Comparison of ENCODE assay signal across 1 cellular context in the genomic region with DNA sequence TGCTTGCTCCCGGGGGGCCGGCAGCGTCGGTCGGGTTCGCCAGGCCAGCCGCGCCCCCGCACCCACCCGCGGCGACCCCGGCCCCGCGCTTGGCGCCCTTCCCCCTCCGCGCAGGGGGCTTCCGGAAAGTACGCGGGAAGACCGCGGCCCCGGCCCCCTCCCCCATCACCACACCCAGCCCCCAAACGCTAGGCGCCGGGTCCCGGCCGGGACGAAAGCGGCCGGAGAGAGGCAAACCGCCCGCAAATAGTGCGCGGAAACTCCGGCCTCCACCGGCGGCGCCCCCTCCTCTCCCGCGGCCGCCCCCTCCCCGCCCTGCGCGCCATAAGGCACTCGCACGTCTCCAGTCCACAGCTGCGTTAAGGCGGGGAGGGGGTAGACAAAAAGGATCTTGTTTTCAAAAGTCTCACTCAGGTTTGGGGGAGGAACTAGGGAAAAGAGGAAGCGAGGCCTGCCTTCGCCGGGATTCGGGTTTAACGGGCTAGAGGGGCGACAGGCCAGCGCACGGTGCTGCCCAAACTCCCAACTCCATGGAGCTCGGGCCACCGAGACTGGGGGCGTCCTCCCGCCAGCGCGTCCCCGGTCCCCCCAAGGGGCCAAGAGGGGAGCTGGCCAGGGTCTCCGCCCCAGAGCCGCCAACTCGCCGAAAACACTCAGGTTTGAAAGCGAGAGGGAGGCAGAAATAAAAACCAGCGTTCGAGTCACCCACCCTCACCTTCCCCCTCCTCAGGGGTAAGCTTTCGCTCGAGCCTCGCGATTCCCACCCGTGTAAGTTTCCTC.
TF ChIP-seq lines count a peak whose summit lies in the region.

No MANE protein-coding gene starts in this region.

TF ChIP-seq in K562, 482 proteins besides CTCF, POLR2A, EP300 and RAD21 (continued from another document and continues in another):
- TF ChIP-seq, protein P1, sequence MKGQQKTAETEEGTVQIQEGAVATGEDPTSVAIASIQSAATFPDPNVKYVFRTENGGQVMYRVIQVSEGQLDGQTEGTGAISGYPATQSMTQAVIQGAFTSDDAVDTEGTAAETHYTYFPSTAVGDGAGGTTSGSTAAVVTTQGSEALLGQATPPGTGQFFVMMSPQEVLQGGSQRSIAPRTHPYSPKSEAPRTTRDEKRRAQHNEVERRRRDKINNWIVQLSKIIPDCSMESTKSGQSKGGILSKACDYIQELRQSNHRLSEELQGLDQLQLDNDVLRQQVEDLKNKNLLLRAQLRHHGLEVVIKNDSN (CRISPR knock-in tag; IDR thresholded peaks at IDR 0.05) = no peak
- TF ChIP-seq ZNF507 (tag; conservative IDR thresholded peaks at IDR 0.05) = no peak
- no peak for TF ChIP-seq RFX1 (IDR thresholded peaks at IDR 0.05)
- no peak for TF ChIP-seq JUND (IDR thresholded peaks at IDR 0.05; ENCODE audit: borderline replicate concordance, low read depth, low read length)
- TF ChIP-seq JUND (tag; IDR thresholded peaks at IDR 0.05; ENCODE audit: borderline replicate concordance, low read depth, low read length) = no peak
- TF ChIP-seq ZNF766 (CRISPR knock-in tag; conservative IDR thresholded peaks at IDR 0.05) = no peak
- TF ChIP-seq, protein P2, sequence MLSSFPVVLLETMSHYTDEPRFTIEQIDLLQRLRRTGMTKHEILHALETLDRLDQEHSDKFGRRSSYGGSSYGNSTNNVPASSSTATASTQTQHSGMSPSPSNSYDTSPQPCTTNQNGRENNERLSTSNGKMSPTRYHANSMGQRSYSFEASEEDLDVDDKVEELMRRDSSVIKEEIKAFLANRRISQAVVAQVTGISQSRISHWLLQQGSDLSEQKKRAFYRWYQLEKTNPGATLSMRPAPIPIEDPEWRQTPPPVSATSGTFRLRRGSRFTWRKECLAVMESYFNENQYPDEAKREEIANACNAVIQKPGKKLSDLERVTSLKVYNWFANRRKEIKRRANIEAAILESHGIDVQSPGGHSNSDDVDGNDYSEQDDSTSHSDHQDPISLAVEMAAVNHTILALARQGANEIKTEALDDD (IDR thresholded peaks at IDR 0.05) = no peak
- TF ChIP-seq ZZZ3 (IDR thresholded peaks at IDR 0.05) = no peak
- TF ChIP-seq ZNF224 (CRISPR knock-in tag; IDR thresholded peaks at IDR 0.05) = no peak
- no peak for TF ChIP-seq ZNF239 (CRISPR knock-in tag; IDR thresholded peaks at IDR 0.05)
- no peak for TF ChIP-seq PRMT5 (CRISPR knock-in tag; IDR thresholded peaks at IDR 0.05)
- TF ChIP-seq EGR1 (conservative IDR thresholded peaks at IDR 0.05) = no peak
- TF ChIP-seq TEAD4 (IDR thresholded peaks at IDR 0.05; ENCODE audit: low read length) = no peak
- TF ChIP-seq TEAD4 (CRISPR knock-in tag; IDR thresholded peaks at IDR 0.05; ENCODE audit: borderline replicate concordance) = no peak
- TF ChIP-seq PHTF2 (CRISPR knock-in tag; IDR thresholded peaks at IDR 0.05) = no peak
- no peak for TF ChIP-seq ZNF23 (CRISPR knock-in tag; IDR thresholded peaks at IDR 0.05)
- no peak for TF ChIP-seq E2F3 (CRISPR knock-in tag; IDR thresholded peaks at IDR 0.05)
- TF ChIP-seq ZFPM2 (CRISPR knock-in tag; IDR thresholded peaks at IDR 0.05) = no peak
- TF ChIP-seq TBL1XR1 (IDR thresholded peaks at IDR 0.05; ENCODE audit: low read length in 2 of 2) = no peak
- TF ChIP-seq, protein P3, sequence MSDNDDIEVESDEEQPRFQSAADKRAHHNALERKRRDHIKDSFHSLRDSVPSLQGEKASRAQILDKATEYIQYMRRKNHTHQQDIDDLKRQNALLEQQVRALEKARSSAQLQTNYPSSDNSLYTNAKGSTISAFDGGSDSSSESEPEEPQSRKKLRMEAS (CRISPR knock-in tag; IDR thresholded peaks at IDR 0.05) = peak; percentile 20; the same call in 1 of the 2 replicates
- no peak for TF ChIP-seq MYBL2 (IDR thresholded peaks at IDR 0.05; ENCODE audit: low read depth)
- TF ChIP-seq MYBL2 (CRISPR knock-in tag; IDR thresholded peaks at IDR 0.05; ENCODE audit: borderline replicate concordance) = no peak
- TF ChIP-seq, protein P4, sequence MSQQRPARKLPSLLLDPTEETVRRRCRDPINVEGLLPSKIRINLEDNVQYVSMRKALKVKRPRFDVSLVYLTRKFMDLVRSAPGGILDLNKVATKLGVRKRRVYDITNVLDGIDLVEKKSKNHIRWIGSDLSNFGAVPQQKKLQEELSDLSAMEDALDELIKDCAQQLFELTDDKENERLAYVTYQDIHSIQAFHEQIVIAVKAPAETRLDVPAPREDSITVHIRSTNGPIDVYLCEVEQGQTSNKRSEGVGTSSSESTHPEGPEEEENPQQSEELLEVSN (IDR thresholded peaks at IDR 0.05; ENCODE audit: borderline replicate concordance in 1 of 2, extremely low read depth in 1 of 2, insufficient read depth in 1 of 2, insufficient read length in 1 of 2, low read depth in 1 of 2, low read length in 1 of 2, poor library complexity in 1 of 2, severe bottlenecking in 1 of 2) = no peak
- TF ChIP-seq, protein P5, sequence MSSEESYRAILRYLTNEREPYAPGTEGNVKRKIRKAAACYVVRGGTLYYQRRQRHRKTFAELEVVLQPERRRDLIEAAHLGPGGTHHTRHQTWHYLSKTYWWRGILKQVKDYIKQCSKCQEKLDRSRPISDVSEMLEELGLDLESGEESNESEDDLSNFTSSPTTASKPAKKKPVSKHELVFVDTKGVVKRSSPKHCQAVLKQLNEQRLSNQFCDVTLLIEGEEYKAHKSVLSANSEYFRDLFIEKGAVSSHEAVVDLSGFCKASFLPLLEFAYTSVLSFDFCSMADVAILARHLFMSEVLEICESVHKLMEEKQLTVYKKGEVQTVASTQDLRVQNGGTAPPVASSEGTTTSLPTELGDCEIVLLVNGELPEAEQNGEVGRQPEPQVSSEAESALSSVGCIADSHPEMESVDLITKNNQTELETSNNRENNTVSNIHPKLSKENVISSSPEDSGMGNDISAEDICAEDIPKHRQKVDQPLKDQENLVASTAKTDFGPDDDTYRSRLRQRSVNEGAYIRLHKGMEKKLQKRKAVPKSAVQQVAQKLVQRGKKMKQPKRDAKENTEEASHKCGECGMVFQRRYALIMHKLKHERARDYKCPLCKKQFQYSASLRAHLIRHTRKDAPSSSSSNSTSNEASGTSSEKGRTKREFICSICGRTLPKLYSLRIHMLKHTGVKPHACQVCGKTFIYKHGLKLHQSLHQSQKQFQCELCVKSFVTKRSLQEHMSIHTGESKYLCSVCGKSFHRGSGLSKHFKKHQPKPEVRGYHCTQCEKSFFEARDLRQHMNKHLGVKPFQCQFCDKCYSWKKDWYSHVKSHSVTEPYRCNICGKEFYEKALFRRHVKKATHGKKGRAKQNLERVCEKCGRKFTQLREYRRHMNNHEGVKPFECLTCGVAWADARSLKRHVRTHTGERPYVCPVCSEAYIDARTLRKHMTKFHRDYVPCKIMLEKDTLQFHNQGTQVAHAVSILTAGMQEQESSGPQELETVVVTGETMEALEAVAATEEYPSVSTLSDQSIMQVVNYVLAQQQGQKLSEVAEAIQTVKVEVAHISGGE (CRISPR knock-in tag; IDR thresholded peaks at IDR 0.05) = no peak
- no peak for TF ChIP-seq POLR2AphosphoS5 (IDR thresholded peaks at IDR 0.05; ENCODE audit: control insufficient read depth, insufficient read depth, low read depth, low read length)
- no peak for TF ChIP-seq NEUROD1 (IDR thresholded peaks at IDR 0.05; ENCODE audit: borderline replicate concordance, low read depth, low read length, partially characterized antibody)
- no peak for TF ChIP-seq FUS (optimal IDR thresholded peaks at IDR 0.05; ENCODE audit: low read depth, low read length)
- TF ChIP-seq, protein P6, sequence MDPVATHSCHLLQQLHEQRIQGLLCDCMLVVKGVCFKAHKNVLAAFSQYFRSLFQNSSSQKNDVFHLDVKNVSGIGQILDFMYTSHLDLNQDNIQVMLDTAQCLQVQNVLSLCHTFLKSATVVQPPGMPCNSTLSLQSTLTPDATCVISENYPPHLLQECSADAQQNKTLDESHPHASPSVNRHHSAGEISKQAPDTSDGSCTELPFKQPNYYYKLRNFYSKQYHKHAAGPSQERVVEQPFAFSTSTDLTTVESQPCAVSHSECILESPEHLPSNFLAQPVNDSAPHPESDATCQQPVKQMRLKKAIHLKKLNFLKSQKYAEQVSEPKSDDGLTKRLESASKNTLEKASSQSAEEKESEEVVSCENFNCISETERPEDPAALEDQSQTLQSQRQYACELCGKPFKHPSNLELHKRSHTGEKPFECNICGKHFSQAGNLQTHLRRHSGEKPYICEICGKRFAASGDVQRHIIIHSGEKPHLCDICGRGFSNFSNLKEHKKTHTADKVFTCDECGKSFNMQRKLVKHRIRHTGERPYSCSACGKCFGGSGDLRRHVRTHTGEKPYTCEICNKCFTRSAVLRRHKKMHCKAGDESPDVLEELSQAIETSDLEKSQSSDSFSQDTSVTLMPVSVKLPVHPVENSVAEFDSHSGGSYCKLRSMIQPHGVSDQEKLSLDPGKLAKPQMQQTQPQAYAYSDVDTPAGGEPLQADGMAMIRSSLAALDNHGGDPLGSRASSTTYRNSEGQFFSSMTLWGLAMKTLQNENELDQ (CRISPR knock-in tag; IDR thresholded peaks at IDR 0.05; ENCODE audit: borderline replicate concordance) = no peak
- no peak for TF ChIP-seq BDP1 (IDR thresholded peaks at IDR 0.05; ENCODE audit: insufficient read depth, insufficient read length)
- TF ChIP-seq, protein P7, sequence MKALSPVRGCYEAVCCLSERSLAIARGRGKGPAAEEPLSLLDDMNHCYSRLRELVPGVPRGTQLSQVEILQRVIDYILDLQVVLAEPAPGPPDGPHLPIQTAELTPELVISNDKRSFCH (CRISPR knock-in tag; IDR thresholded peaks at IDR 0.05) = no peak
- TF ChIP-seq, protein P7 (tag; IDR thresholded peaks at IDR 0.05) = no peak
- TF ChIP-seq, protein P8, sequence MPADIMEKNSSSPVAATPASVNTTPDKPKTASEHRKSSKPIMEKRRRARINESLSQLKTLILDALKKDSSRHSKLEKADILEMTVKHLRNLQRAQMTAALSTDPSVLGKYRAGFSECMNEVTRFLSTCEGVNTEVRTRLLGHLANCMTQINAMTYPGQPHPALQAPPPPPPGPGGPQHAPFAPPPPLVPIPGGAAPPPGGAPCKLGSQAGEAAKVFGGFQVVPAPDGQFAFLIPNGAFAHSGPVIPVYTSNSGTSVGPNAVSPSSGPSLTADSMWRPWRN (IDR thresholded peaks at IDR 0.05; ENCODE audit: low read depth) = no peak
- TF ChIP-seq, protein P9, sequence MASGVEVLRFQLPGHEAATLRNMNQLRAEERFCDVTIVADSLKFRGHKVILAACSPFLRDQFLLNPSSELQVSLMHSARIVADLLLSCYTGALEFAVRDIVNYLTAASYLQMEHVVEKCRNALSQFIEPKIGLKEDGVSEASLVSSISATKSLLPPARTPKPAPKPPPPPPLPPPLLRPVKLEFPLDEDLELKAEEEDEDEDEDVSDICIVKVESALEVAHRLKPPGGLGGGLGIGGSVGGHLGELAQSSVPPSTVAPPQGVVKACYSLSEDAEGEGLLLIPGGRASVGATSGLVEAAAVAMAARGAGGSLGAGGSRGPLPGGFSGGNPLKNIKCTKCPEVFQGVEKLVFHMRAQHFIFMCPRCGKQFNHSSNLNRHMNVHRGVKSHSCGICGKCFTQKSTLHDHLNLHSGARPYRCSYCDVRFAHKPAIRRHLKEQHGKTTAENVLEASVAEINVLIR (CRISPR knock-in tag; IDR thresholded peaks at IDR 0.05) = no peak
- TF ChIP-seq SRSF9 (IDR thresholded peaks at IDR 0.05; ENCODE audit: borderline replicate concordance, low read depth, low read length) = no peak
- TF ChIP-seq ZNF644 (tag; IDR thresholded peaks at IDR 0.05; ENCODE audit: low read depth) = 0 out of 2 replicates have a peak, but pooled peaks have one; percentile 30
- TF ChIP-seq KLF1 (tag; IDR thresholded peaks at IDR 0.05) = no peak
- TF ChIP-seq MAZ (CRISPR knock-in tag; conservative IDR thresholded peaks at IDR 0.05 in 1 of 2, IDR thresholded peaks at IDR 0.05 in 1 of 2) = peak in 1 of 2 experiments; percentile 8; a peak in 1 of 4 replicates
- 0 out of 4 replicates have a peak, but pooled peaks of 1 of the 2 experiments have one; percentile 8 for TF ChIP-seq KDM4B (IDR thresholded peaks at IDR 0.05; ENCODE audit: borderline replicate concordance in 2 of 2, low read depth in 1 of 2)
- no peak for TF ChIP-seq KHSRP (IDR thresholded peaks at IDR 0.05)
- TF ChIP-seq ZNF134 (CRISPR knock-in tag; conservative IDR thresholded peaks at IDR 0.05) = no peak
- TF ChIP-seq, protein P10, sequence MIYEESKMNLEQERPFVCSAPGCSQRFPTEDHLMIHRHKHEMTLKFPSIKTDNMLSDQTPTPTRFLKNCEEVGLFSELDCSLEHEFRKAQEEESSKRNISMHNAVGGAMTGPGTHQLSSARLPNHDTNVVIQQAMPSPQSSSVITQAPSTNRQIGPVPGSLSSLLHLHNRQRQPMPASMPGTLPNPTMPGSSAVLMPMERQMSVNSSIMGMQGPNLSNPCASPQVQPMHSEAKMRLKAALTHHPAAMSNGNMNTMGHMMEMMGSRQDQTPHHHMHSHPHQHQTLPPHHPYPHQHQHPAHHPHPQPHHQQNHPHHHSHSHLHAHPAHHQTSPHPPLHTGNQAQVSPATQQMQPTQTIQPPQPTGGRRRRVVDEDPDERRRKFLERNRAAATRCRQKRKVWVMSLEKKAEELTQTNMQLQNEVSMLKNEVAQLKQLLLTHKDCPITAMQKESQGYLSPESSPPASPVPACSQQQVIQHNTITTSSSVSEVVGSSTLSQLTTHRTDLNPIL (CRISPR knock-in tag; IDR thresholded peaks at IDR 0.05) = no peak
- TF ChIP-seq ZNF696 (CRISPR knock-in tag; conservative IDR thresholded peaks at IDR 0.05) = no peak
- TF ChIP-seq, protein P11, sequence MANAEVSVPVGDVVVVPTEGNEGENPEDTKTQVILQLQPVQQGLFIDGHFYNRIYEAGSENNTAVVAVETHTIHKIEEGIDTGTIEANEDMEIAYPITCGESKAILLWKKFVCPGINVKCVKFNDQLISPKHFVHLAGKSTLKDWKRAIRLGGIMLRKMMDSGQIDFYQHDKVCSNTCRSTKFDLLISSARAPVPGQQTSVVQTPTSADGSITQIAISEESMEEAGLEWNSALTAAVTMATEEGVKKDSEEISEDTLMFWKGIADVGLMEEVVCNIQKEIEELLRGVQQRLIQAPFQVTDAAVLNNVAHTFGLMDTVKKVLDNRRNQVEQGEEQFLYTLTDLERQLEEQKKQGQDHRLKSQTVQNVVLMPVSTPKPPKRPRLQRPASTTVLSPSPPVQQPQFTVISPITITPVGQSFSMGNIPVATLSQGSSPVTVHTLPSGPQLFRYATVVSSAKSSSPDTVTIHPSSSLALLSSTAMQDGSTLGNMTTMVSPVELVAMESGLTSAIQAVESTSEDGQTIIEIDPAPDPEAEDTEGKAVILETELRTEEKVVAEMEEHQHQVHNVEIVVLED (CRISPR knock-in tag; IDR thresholded peaks at IDR 0.05) = no peak
- TF ChIP-seq ARID1B (IDR thresholded peaks at IDR 0.05) = no peak
- TF ChIP-seq ZNF253 (CRISPR knock-in tag; conservative IDR thresholded peaks at IDR 0.05) = no peak
- TF ChIP-seq MAFF (IDR thresholded peaks at IDR 0.05; ENCODE audit: low read length) = no peak
- TF ChIP-seq, protein P12, sequence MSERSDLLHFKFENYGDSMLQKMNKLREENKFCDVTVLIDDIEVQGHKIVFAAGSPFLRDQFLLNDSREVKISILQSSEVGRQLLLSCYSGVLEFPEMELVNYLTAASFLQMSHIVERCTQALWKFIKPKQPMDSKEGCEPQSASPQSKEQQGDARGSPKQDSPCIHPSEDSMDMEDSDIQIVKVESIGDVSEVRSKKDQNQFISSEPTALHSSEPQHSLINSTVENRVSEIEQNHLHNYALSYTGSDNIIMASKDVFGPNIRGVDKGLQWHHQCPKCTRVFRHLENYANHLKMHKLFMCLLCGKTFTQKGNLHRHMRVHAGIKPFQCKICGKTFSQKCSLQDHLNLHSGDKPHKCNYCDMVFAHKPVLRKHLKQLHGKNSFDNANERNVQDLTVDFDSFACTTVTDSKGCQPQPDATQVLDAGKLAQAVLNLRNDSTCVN (CRISPR knock-in tag; IDR thresholded peaks at IDR 0.05) = no peak
- no peak for TF ChIP-seq NFE2 (IDR thresholded peaks at IDR 0.05; ENCODE audit: low read depth)
- TF ChIP-seq HMG20A (CRISPR knock-in tag; conservative IDR thresholded peaks at IDR 0.05) = no peak
- no peak for TF ChIP-seq MYNN (IDR thresholded peaks at IDR 0.05)
- no peak for TF ChIP-seq MYNN (CRISPR knock-in tag; IDR thresholded peaks at IDR 0.05)
